ENCODE assay signal across 21 cellular contexts in the genomic region with DNA sequence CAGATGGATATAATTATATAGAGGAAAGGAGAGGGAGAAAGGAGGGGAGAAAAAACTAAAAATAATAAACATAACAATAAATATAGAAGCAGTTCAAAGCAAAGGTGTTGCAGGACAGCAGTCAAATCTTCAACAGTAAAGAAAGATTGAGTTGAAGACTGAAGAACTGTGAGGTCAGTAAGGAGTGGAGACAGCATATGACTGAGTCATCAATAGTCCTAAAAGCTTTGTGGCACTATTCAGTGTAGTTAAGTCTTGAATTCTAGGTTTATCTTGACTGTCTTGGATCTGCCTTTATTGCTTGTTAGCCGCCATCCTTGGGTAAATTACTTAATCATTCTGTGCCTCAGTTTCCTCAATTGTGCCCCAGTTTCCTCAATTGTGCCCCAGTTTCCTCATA.
DNase-seq lines count a peak whose midpoint lies in the region; ATAC-seq and TF ChIP-seq lines count a peak whose summit lies in the region.
"Had no signal": no experiment of that assay in that cellular context is flagged by ENCODE, and none has a peak within 500 bp of the region (broad histone marks: within the 10 kb centered on the region; RNA-seq: fewer than 3 reads in every experiment).

No MANE protein-coding gene starts in this region.

- ATAC-seq in stimulated activated naive CD8-positive, alpha-beta T cell treated with anti-CD3 and anti-CD28 coated beads, Interleukin-15, amount 100 ng/mL, for 72 hours = no peak
- ATAC-seq in psoas muscle = no peak
- ATAC-seq: A549 had no signal

- no peaks in the 10 kb centered on the region for H3K27me3 Mint-ChIP-seq in stimulated activated naive CD8-positive, alpha-beta T cell treated with anti-CD3 and anti-CD28 coated beads, Interleukin-15, Interleukin-2, amounts not matched to agents 100 ng/mL and 50 ng/mL, for 24 hours
- no peaks in the 10 kb centered on the region for H3K27me3 Mint-ChIP-seq in stimulated activated naive CD8-positive, alpha-beta T cell treated with anti-CD3 and anti-CD28 coated beads, Interleukin-15, amount 100 ng/mL, for 72 hours
- no peaks in the 10 kb centered on the region for H3K27me3 Mint-ChIP-seq in activated T-helper 1 cell treated with anti-CD3 and anti-CD28 coated beads, Interleukin-12 subunit alpha, Interleukin-12 subunit beta, Interleukin-2, Interleukin-4 antibody, amounts not matched to agents 30 ng/mL and 10 ng/mL and 1 ng/mL, durations not matched to agents 14 hours and 24 hours and 36 hours (ENCODE audit: insufficient read depth)
- H3K27me3 Mint-ChIP-seq: B cell, IgD-negative memory B cell had no signal

- H3K27ac Mint-ChIP-seq in stimulated activated naive CD8-positive, alpha-beta T cell treated with anti-CD3 and anti-CD28 coated beads, Interleukin-15, Interleukin-2, amounts not matched to agents 100 ng/mL and 50 ng/mL, for 24 hours = peak overlapping the region; percentile 55
- H3K27ac Mint-ChIP-seq in stimulated activated naive CD8-positive, alpha-beta T cell treated with anti-CD3 and anti-CD28 coated beads, Interleukin-15, amount 100 ng/mL, for 72 hours = no peak overlapping the region
- H3K27ac Mint-ChIP-seq in activated T-helper 1 cell treated with anti-CD3 and anti-CD28 coated beads, Interleukin-12 subunit alpha, Interleukin-12 subunit beta, Interleukin-2, Interleukin-4 antibody, amounts not matched to agents 30 ng/mL and 10 ng/mL and 1 ng/mL, durations not matched to agents 14 hours and 24 hours and 36 hours = no peak overlapping the region
- H3K27ac Mint-ChIP-seq: B cell, CD14-positive monocyte, IgD-negative memory B cell had no signal

- H3K4me3 Mint-ChIP-seq in stimulated activated naive CD8-positive, alpha-beta T cell treated with anti-CD3 and anti-CD28 coated beads, Interleukin-15, Interleukin-2, amounts not matched to agents 100 ng/mL and 50 ng/mL, for 24 hours = no peak overlapping the region
- H3K4me3 Mint-ChIP-seq in stimulated activated naive CD8-positive, alpha-beta T cell treated with anti-CD3 and anti-CD28 coated beads, Interleukin-15, amount 100 ng/mL, for 72 hours = no peak overlapping the region
- H3K4me3 Mint-ChIP-seq in activated T-helper 1 cell treated with anti-CD3 and anti-CD28 coated beads, Interleukin-12 subunit alpha, Interleukin-12 subunit beta, Interleukin-2, Interleukin-4 antibody, amounts not matched to agents 30 ng/mL and 10 ng/mL and 1 ng/mL, durations not matched to agents 14 hours and 24 hours and 36 hours = no peak overlapping the region
- H3K4me3 Mint-ChIP-seq: B cell, CD14-positive monocyte, IgD-negative memory B cell had no signal

- DNase-seq in stimulated activated naive CD8-positive, alpha-beta T cell treated with anti-CD3 and anti-CD28 coated beads, Interleukin-15, amount 100 ng/mL, for 72 hours = no peak
- DNase-seq in RKO (ENCODE audit: low spot score) (peak; percentile 16), epithelial cell of esophagus (ENCODE audit: low read depth) (peak; percentile 17), psoas muscle (no peak), caudate nucleus (lab: John Stamatoyannopoulos, UW) (no peak)
- no peak for DNase-seq in activated T-helper 1 cell treated with anti-CD3 and anti-CD28 coated beads, Interleukin-12 subunit alpha, Interleukin-12 subunit beta, Interleukin-2, Interleukin-4 antibody, amounts not matched to agents 30 ng/mL and 10 ng/mL and 1 ng/mL, durations not matched to agents 14 hours and 24 hours and 36 hours (ENCODE audit: low spot score)
- no peak for DNase-seq in activated effector memory CD4-positive, alpha-beta T cell treated with Interleukin-2 at 50 U/mL for 16 hours
- DNase-seq: DMS53, EL, MV-4-11, NCI-H1105 treated with DMSO at 0.1 percent for 48 hours, NCI-H2029 treated with DMSO at 0.1 percent for 48 hours, NCI-H345, NCI-H524, SHP77 had no signal

- intact Hi-C loops in activated T-helper 1 cell treated with anti-CD3 and anti-CD28 coated beads, Interleukin-12 subunit alpha, Interleukin-12 subunit beta, Interleukin-2, Interleukin-4 antibody, amounts not matched to agents 30 ng/mL and 10 ng/mL and 1 ng/mL, durations not matched to agents 14 hours and 24 hours and 36 hours (cut with micrococcal nuclease) = no loop called here
- intact Hi-C loops in psoas muscle (cut with DNase I) = no loop called here

- no peaks in the 10 kb centered on the region for H3K36me3 Mint-ChIP-seq in stimulated activated naive CD8-positive, alpha-beta T cell treated with anti-CD3 and anti-CD28 coated beads, Interleukin-15, Interleukin-2, amounts not matched to agents 100 ng/mL and 50 ng/mL, for 24 hours (ENCODE audit: low read depth)
- H3K36me3 Mint-ChIP-seq in activated T-helper 1 cell treated with anti-CD3 and anti-CD28 coated beads, Interleukin-12 subunit alpha, Interleukin-12 subunit beta, Interleukin-2, Interleukin-4 antibody, amounts not matched to agents 30 ng/mL and 10 ng/mL and 1 ng/mL, durations not matched to agents 14 hours and 24 hours and 36 hours (ENCODE audit: low read depth) = no peaks in the 10 kb centered on the region
- H3K36me3 Mint-ChIP-seq: CD14-positive monocyte, IgD-negative memory B cell had no signal

- H3K9me3 ChIP-seq in psoas muscle = no peaks in the 10 kb centered on the region
- H3K9me3 ChIP-seq: A549 had no signal

- no peaks in the 10 kb centered on the region for H3K4me1 ChIP-seq in psoas muscle
- H3K4me1 ChIP-seq: A549 had no signal

- H3K27ac ChIP-seq in psoas muscle = no peak overlapping the region
- no peak overlapping the region for H3K27ac ChIP-seq in caudate nucleus (ENCODE audit: low read depth, low read length)
- H3K27ac ChIP-seq: A549 had no signal

- 73 to 84% (median 75%) methylated on average over 1 of the region's 1 CpG for whole genome bisulfite sequencing in psoas muscle, 3 donors

- H3K27me3 ChIP-seq in psoas muscle (ENCODE audit: insufficient read depth in 3 of 3, low read length in 2 of 3) = no peaks in the 10 kb centered on the region

- TF ChIP-seq CTCF in epithelial cell of esophagus (IDR thresholded peaks at IDR 0.05; ENCODE audit: insufficient read depth, low read depth, low read length, missing control alignments) = no peak
- no peak for TF ChIP-seq CTCF in psoas muscle (IDR thresholded peaks at IDR 0.05)

- no peaks in the 10 kb centered on the region for H3K36me3 ChIP-seq in psoas muscle (ENCODE audit: insufficient read depth in 1 of 2, low read depth in 1 of 2)

- peaks cover 14% of the 10 kb centered on the region for H3K4me1 Mint-ChIP-seq in stimulated activated naive CD8-positive, alpha-beta T cell treated with anti-CD3 and anti-CD28 coated beads, Interleukin-15, Interleukin-2, amounts not matched to agents 100 ng/mL and 50 ng/mL, for 24 hours (ENCODE audit: low read depth)
- H3K4me1 Mint-ChIP-seq in stimulated activated naive CD8-positive, alpha-beta T cell treated with anti-CD3 and anti-CD28 coated beads, Interleukin-15, amount 100 ng/mL, for 72 hours = no peaks in the 10 kb centered on the region
- H3K4me1 Mint-ChIP-seq in activated T-helper 1 cell treated with anti-CD3 and anti-CD28 coated beads, Interleukin-12 subunit alpha, Interleukin-12 subunit beta, Interleukin-2, Interleukin-4 antibody, amounts not matched to agents 30 ng/mL and 10 ng/mL and 1 ng/mL, durations not matched to agents 14 hours and 24 hours and 36 hours (ENCODE audit: low read depth) = no peaks in the 10 kb centered on the region
- H3K4me1 Mint-ChIP-seq: B cell, CD14-positive monocyte, IgD-negative memory B cell had no signal

- no peaks in the 10 kb centered on the region for H3K9me3 Mint-ChIP-seq in stimulated activated naive CD8-positive, alpha-beta T cell treated with anti-CD3 and anti-CD28 coated beads, Interleukin-15, Interleukin-2, amounts not matched to agents 100 ng/mL and 50 ng/mL, for 24 hours
- no peaks in the 10 kb centered on the region for H3K9me3 Mint-ChIP-seq in stimulated activated naive CD8-positive, alpha-beta T cell treated with anti-CD3 and anti-CD28 coated beads, Interleukin-15, amount 100 ng/mL, for 72 hours
- H3K9me3 Mint-ChIP-seq in activated T-helper 1 cell treated with anti-CD3 and anti-CD28 coated beads, Interleukin-12 subunit alpha, Interleukin-12 subunit beta, Interleukin-2, Interleukin-4 antibody, amounts not matched to agents 30 ng/mL and 10 ng/mL and 1 ng/mL, durations not matched to agents 14 hours and 24 hours and 36 hours = no peaks in the 10 kb centered on the region

- H3K4me3 ChIP-seq in epithelial cell of esophagus (ENCODE audit: low read length) = no peak overlapping the region
- H3K4me3 ChIP-seq in psoas muscle = no peak overlapping the region
- H3K4me3 ChIP-seq: A549, SK-N-MC had no signal

Comparison
In these comparisons a context has a peak if more than half of its experiments do, and no peak if none do; other contexts are left out.
1. DNase-seq: peak in RKO (single experiment) and epithelial cell of esophagus (single experiment); none in stimulated activated naive CD8-positive, alpha-beta T cell treated with anti-CD3 and anti-CD28 coated beads, Interleukin-15, amount 100 ng/mL, for 72 hours (0 of 2), activated T-helper 1 cell treated with anti-CD3 and anti-CD28 coated beads, Interleukin-12 subunit alpha, Interleukin-12 subunit beta, Interleukin-2, Interleukin-4 antibody, amounts not matched to agents 30 ng/mL and 10 ng/mL and 1 ng/mL, durations not matched to agents 14 hours and 24 hours and 36 hours (single experiment), psoas muscle (0 of 2), caudate nucleus (0 of 61) and activated effector memory CD4-positive, alpha-beta T cell treated with Interleukin-2 at 50 U/mL for 16 hours (single experiment).